ENCODE assay signal across 1 cellular context in the genomic region with DNA sequence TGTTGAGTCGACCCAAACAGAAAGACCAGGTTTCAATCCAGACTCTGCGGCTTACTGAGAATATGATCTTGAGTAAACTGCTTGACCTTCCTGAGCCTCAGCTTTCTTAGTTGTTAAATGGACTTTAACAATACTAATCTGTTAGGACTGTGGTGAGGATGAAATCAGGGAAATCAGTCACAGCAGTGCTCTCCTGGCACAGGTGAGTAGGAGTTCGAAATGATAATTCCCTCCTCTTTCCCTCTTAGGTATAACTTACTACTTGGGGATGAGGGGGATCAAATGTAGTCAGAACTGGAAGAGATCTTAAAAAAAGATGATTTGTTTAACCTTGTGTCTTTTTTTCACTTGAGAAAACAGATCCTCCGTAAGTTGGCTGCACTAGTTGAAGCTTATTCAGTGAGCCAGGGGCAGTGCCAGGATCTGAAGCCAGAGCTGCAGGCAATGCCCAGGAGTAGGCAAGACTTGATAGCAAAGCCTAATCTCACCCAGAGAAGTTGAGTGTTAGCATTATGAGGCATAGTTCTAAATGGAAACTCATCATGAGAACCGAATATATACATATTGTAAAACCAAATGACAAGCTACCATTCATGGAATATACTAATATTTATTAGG.
TF ChIP-seq lines count a peak whose summit lies in the region.

No MANE protein-coding gene starts in this region.

TF ChIP-seq in HepG2, 621 proteins besides CTCF, POLR2A, EP300 and RAD21 (continued from another document):
- TF ChIP-seq KIAA2018 (CRISPR knock-in tag; IDR thresholded peaks at IDR 0.05; ENCODE audit: borderline replicate concordance): no peak
